19 cellular contexts compared by ENCODE assay signal in the genomic region with DNA sequence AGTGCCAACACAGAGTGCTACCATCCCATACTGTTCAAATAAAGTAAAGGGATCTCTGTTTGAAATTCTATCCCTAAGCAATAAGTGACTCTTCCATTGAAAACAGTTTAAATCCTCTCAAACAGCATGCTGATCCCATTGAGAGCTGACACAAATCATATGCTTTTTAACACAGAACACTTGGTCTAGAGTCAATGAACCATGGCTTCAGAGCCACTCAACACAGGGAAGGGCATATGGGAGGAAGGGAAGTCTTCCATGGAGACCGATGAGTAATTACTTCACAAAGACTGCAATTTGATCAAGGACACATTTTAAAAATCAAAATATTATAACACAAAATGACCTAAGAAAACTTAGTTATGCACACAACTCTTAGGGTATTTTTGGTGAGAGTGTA.
DNase-seq lines count a peak whose midpoint lies in the region; ATAC-seq lines count a peak whose summit lies in the region.
"Had no signal": no experiment of that assay in that cellular context is flagged by ENCODE, and none has a peak within 500 bp of the region (broad histone marks: within the 10 kb centered on the region; RNA-seq: fewer than 3 reads in every experiment).

No MANE protein-coding gene starts in this region.

- DNase-seq in NCI-H1417 (lab: John Stamatoyannopoulos, UW) (peak; percentile 7 to 89 (median 69)), NCI-H1417 treated with DMSO at 0.1 percent for 48 hours (lab: John Stamatoyannopoulos, UW) (no peak), NCI-H2107 treated with DMSO at 0.1 percent for 48 hours (lab: John Stamatoyannopoulos, UW; ENCODE audit: unreplicated experiment) (peak; percentile 81), NCI-H82 treated with DMSO at 0.1 percent for 48 hours (lab: John Stamatoyannopoulos, UW; ENCODE audit: unreplicated experiment) (peak; percentile 27), renal cortical epithelial cell (ENCODE audit: low read depth) (peak; percentile 77), SIG-M5 (lab: John Stamatoyannopoulos, UW) (no peak)
- no peak for DNase-seq in activated CD4-positive, CD25-positive, alpha-beta regulatory T cell treated with anti-CD3 and anti-CD28 coated beads, Interleukin-2, amount 50 U/mL, for 72 hours
- DNase-seq: 8988T; activated CD8-positive, alpha-beta memory T cell treated with anti-CD3 and anti-CD28 coated beads, Interleukin-2, amount 50 U/mL, for 48 hours; activated gamma-delta T cell treated with Interleukin-2 at 50 U/mL for 16 hours; BE2C; Caco-2; foreskin melanocyte; GDM1; left lung; NCI-H1048; upper lobe of left lung had no signal

- no peak for ATAC-seq in GM21717 (IDR thresholded peaks at IDR 0.05; ENCODE audit: unreplicated experiment)
- ATAC-seq: left lung; natural killer cell treated with Interleukin-12 subunit alpha and Interleukin-12 subunit beta and Interleukin-15 and Interleukin-18, amount 100 ng/mL, for 72 hours had no signal

Comparison
In these comparisons a context has a peak if more than half of its experiments do, and no peak if none do; other contexts are left out.
1. DNase-seq: peak in NCI-H1417 (3 of 3), NCI-H2107 treated with DMSO at 0.1 percent for 48 hours (single experiment), NCI-H82 treated with DMSO at 0.1 percent for 48 hours (single experiment) and renal cortical epithelial cell (single experiment); none in NCI-H1417 treated with DMSO at 0.1 percent for 48 hours (single experiment), SIG-M5 (single experiment) and activated CD4-positive, CD25-positive, alpha-beta regulatory T cell treated with anti-CD3 and anti-CD28 coated beads, Interleukin-2, amount 50 U/mL, for 72 hours (single experiment).